Comparison of ENCODE assay signal across 8 cellular contexts in the genomic region with DNA sequence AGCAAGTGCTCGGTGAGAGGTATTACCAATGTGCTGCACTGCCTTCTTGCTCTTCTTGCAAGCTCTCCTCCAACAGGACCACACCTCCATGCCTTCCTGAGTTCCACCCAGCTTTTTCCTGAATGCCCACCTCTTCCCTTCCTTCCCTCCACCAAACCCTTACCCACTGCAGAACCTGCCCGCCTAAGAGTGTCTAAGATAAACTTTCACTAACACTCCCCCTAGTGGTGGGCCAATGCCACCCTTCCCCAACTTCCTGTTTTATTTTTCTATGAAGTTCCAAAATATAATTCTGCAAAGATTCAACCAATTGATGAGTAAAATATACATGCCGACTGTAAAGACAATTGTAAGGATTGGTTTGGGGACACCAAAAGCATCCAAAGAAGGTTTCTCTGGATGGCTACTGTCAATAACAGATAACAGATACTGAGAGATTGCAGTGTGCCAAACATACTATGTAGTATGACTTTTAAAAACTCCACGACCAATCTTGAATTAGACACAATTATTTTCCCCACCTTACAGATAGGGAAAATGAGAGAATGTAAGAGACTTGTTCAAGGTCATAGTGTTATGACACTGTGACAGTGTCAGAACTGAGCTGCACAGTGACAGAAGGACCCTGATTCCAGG. TPM values are rescaled to one million over a fixed set of nuclear protein-coding genes. Genes with fewer than 3 reads are reported as not detected.
DNase-seq lines count a peak whose midpoint lies in the region; ATAC-seq and TF ChIP-seq lines count a peak whose summit lies in the region.

No MANE protein-coding gene starts in this region.

- H3K4me2 ChIP-seq in hepatocyte, result no peak overlapping the region

- H3K9me2 ChIP-seq in hepatocyte (replicated peaks; ENCODE audit: insufficient read depth), result no peaks in the 10 kb centered on the region

- peak; percentile 66 for TF ChIP-seq CTCF in hepatocyte (IDR thresholded peaks at IDR 0.05; ENCODE audit: poor library complexity)

- H3K9me3 ChIP-seq in hepatocyte (ENCODE audit: low read depth), result no peaks in the 10 kb centered on the region

- H3K27ac ChIP-seq in ACC112 (ENCODE audit: low read depth, low read length) (no peak overlapping the region), hepatocyte (no peak overlapping the region)

- H3K4me3 ChIP-seq in ACC112 (ENCODE audit: low read depth, low read length) (no peak overlapping the region), hepatocyte (no peak overlapping the region)

- no peak overlapping the region for H3K27ac Mint-ChIP-seq in activated naive CD4-positive, alpha-beta T cell treated with anti-CD3 and anti-CD28 coated beads, Interleukin-2, amount 50 U/mL, for 72 hours

- no peaks in the 10 kb centered on the region for H3K79me2 ChIP-seq in ACC112 (ENCODE audit: control insufficient read depth, insufficient read depth, low read length, unreplicated experiment)
- no peaks in the 10 kb centered on the region for H3K79me2 ChIP-seq in hepatocyte

- H3K27me3 ChIP-seq in ACC112 (ENCODE audit: insufficient read depth, low read length), result no peaks in the 10 kb centered on the region
- peaks cover 9% of the 10 kb centered on the region for H3K27me3 ChIP-seq in hepatocyte

- H3K36me3 Mint-ChIP-seq in activated naive CD4-positive, alpha-beta T cell treated with anti-CD3 and anti-CD28 coated beads, Interleukin-2, amount 50 U/mL, for 72 hours, result no peaks in the 10 kb centered on the region

- H3K36me3 ChIP-seq in ACC112 (ENCODE audit: insufficient read depth, low read length), result no peaks in the 10 kb centered on the region
- no peaks in the 10 kb centered on the region for H3K36me3 ChIP-seq in hepatocyte (replicated peaks; ENCODE audit: insufficient read depth, low read depth)

- DNase-seq in HuH-7.5 (ENCODE audit: low spot score) (peak; percentile 18), SKM-1 treated with dmso at 0.1 percent for 144 hours (lab: John Stamatoyannopoulos, UW; ENCODE audit: unreplicated experiment) (peak; percentile 55), hepatocyte (ENCODE audit: low spot score) (peak; percentile 67)
- DNase-seq in activated naive CD4-positive, alpha-beta T cell treated with anti-CD3 and anti-CD28 coated beads, Interleukin-2, amount 50 U/mL, for 72 hours (ENCODE audit: low spot score in 2 of 2), result peak in 1 of 2 donors; percentile 64
- DNase-seq in stimulated activated CD4-positive, alpha-beta T cell treated with anti-CD3 and anti-CD28 coated beads, Interleukin-1b, Interleukin-23, amount 100 ng/mL, for 24 hours (ENCODE audit: low read depth in 4 of 4, low spot score in 1 of 4), result peak; percentile 25 to 43 (median 30)

- H2AFZ ChIP-seq in ACC112 (ENCODE audit: low read length, unreplicated experiment) (peak overlapping the region; percentile 51), hepatocyte (no peak overlapping the region)

- 60% methylated on average over 4 of the region's 4 CpGs for WGBS in hepatocyte (ENCODE audit: low lambda C conversion rate, missing lambda C conversion rate)

- H3K4me1 ChIP-seq in ACC112 (ENCODE audit: control insufficient read depth, insufficient read depth, low read length, unreplicated experiment), result no peaks in the 10 kb centered on the region
- no peaks in the 10 kb centered on the region for H3K4me1 ChIP-seq in hepatocyte (ENCODE audit: insufficient read depth)

- H3K9me3 Mint-ChIP-seq in activated naive CD4-positive, alpha-beta T cell treated with anti-CD3 and anti-CD28 coated beads, Interleukin-2, amount 50 U/mL, for 72 hours, result no peaks in the 10 kb centered on the region

- no peaks in the 10 kb centered on the region for H4K20me1 ChIP-seq in hepatocyte (ENCODE audit: insufficient read depth, poor library complexity, severe bottlenecking)

- ATAC-seq in GM18499 (IDR thresholded peaks at IDR 0.05; ENCODE audit: insufficient read depth, unreplicated experiment) (peak; percentile 49), HG03571 (IDR thresholded peaks at IDR 0.05; ENCODE audit: unreplicated experiment) (no peak)
- peak; percentile 74 to 77 for ATAC-seq in activated naive CD4-positive, alpha-beta T cell treated with anti-CD3 and anti-CD28 coated beads, Interleukin-2, amount 50 U/mL, for 72 hours

RNA-seq across cellular contexts. Expression of a gene that starts 38.6 kb away (rescaled TPM):
- total RNA-seq in activated naive CD4-positive, alpha-beta T cell treated with anti-CD3 and anti-CD28 coated beads, Interleukin-2, amount 50 U/mL, for 72 hours, result 10 to 100 TPM; 20.1 to 62.3 TPM
- total RNA-seq in hepatocyte, result 8.7 and 19.3 TPM in 2 replicates
- 6.1 and 12.7 TPM in 2 replicates for polyA plus RNA-seq in hepatocyte
